In the genomic region with DNA sequence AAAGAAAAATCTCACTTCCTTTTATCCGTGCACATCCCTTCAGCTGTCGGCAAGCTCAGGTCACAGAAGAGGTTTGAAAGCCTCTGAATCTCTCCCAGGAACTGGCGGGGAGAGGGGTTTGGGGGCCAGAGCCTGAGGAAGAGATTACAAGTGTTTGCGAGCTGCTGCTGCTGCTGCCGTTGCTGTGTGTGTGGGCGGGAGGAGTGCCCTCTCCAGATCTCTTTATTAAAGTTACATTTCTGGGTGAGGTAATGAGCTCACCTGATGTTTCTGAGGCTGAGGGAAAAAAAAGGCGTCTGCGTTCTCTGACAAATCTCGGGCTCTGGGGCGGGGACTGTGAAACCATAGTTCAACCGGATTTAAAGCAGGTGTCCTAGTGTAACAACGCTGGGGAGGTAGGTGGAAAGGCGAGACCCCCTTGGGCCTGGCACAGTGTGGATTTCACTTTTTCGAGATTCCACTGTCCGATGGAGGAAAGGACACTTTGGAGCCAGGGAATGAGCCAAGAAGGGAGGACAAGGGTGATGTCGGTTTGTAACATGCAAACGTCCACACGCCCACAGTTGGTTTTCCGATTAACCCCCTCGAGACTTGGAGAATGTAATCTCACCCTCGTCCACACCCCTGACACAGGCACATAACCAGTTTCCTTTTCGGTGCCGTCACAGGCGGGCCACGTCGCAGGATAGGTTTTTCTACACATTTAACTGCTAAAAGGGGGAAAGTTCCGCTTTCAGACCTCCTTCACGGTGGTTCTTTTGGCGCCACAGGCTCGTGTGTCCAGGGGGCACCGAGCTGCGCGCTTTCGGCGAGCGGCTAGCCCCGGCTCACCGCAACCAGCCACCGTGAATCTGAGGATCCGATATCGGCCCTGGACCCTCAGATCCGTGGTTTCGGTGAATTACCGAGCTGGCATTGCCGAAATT, we compare ENCODE assay signal across 8 cellular contexts. TPM values are rescaled to one million over a fixed set of nuclear protein-coding genes. Genes with fewer than 3 reads are reported as not detected.
DNase-seq lines count a peak whose midpoint lies in the region; ATAC-seq, FAIRE-seq and TF ChIP-seq lines count a peak whose summit lies in the region.

No MANE protein-coding gene starts in this region.

- peak; percentile 28 for ATAC-seq in HG02642 (IDR thresholded peaks at IDR 0.05; ENCODE audit: poor library complexity, unreplicated experiment)
- no peak for ATAC-seq in gastrocnemius medialis

- H3K36me3 ChIP-seq in iPS-15b (ENCODE audit: control insufficient read depth, insufficient read depth, low read length) (no peaks in the 10 kb centered on the region), gastrocnemius medialis (no peaks in the 10 kb centered on the region)

- H3K9me3 ChIP-seq in iPS-15b (ENCODE audit: control insufficient read depth, insufficient read depth, low read length) (no peaks in the 10 kb centered on the region), gastrocnemius medialis (no peaks in the 10 kb centered on the region)

- H3K4me3 ChIP-seq in astrocyte of the cerebellum (ENCODE audit: low read depth, low read length) (peak overlapping the region; percentile 90), iPS-15b (ENCODE audit: low read depth, low read length) (peak overlapping the region; percentile 82), gastrocnemius medialis (peak overlapping the region; percentile 55 to 88 (median 62))

- H3K27me3 ChIP-seq in iPS-15b (ENCODE audit: control insufficient read depth, insufficient read depth, low read length) (no peaks in the 10 kb centered on the region), gastrocnemius medialis (peaks cover 30 to 61% (median 54%) of the 10 kb centered on the region in 3 donors)

- peak overlapping the region in 3 of 4 donors; percentile 1 to 48 (median 12) for H3K27ac ChIP-seq in gastrocnemius medialis

- intact Hi-C loops in gastrocnemius medialis (cut with DNase I; ENCODE audit: low total_unique reads) = no loop called here

- H3K4me1 ChIP-seq in iPS-15b (ENCODE audit: control insufficient read depth, insufficient read depth, low read length) (peaks cover 8% of the 10 kb centered on the region), gastrocnemius medialis (peaks cover 25 to 36% of the 10 kb centered on the region in 2 donors)

- TF ChIP-seq CTCF in astrocyte of the cerebellum (IDR thresholded peaks at IDR 0.05; ENCODE audit: low read depth, low read length, missing control alignments) (no peak), gastrocnemius medialis (IDR thresholded peaks at IDR 0.05 in 4 of 5, conservative IDR thresholded peaks at IDR 0.05 in 1 of 5) (no peak)

- in situ Hi-C loops in astrocyte of the cerebellum (cut with HindIII; ENCODE audit: low sequenced_read_pairs) = loop anchor here (25.0 kb wide), 1 partner anchor 732 kb away; no protein-coding TSS in a partner anchor
- in situ Hi-C loops in gastrocnemius medialis (cut with MboI; ENCODE audit: low sequenced_read_pairs in 4 of 4) = no loop called here

- peak; percentile 78 for TF ChIP-seq POLR2A in GM12892 (IDR thresholded peaks at IDR 0.05; ENCODE audit: low read depth, low read length)
- TF ChIP-seq POLR2A in gastrocnemius medialis (IDR thresholded peaks at IDR 0.05) = no peak

- H3K9ac ChIP-seq in iPS-15b (ENCODE audit: low read depth, low read length) = peak overlapping the region; percentile 32

- FAIRE-seq in GM12892 (lab: Jason Lieb, UNC) = peak; percentile 97

- DNase-seq in GM12892 (ENCODE audit: insufficient read length) = peak; percentile 21
- DNase-seq in NCI-H1092 treated with DMSO at 0.1 percent for 48 hours (lab: John Stamatoyannopoulos, UW) = peak; percentile 79
- DNase-seq in T-helper 9 cell = peak; percentile 65
- DNase-seq in astrocyte of the cerebellum (ENCODE audit: low read depth) = no peak
- no peak for DNase-seq in gastrocnemius medialis
- DNase-seq in GM19238 (ENCODE audit: insufficient read length, low spot score) = no peak

RNA-seq across cellular contexts. Expression of a gene that starts 2.1 kb away (rescaled TPM):
- polyA plus RNA-seq in GM12892 (2012; ENCODE audit: missing spikeins) = 29.3 TPM
- total RNA-seq in gastrocnemius medialis = 1 to 10 TPM in 3 of 4 donors, under 1 TPM in 1; 0.82 to 3.5 (median 1.6) TPM

Comparison
In these comparisons a context has a peak if more than half of its experiments do, and no peak if none do; other contexts are left out.
1. DNase-seq: peak in GM12892 (single experiment), NCI-H1092 treated with DMSO at 0.1 percent for 48 hours (single experiment) and T-helper 9 cell (single experiment); none in astrocyte of the cerebellum (single experiment), gastrocnemius medialis (0 of 2) and GM19238 (single experiment).
2. Peak in every context shown above with its lines, with median percentiles within 50 percentile points of each other: H3K4me3 ChIP-seq.